18 cellular contexts compared by ENCODE assay signal in the genomic region with DNA sequence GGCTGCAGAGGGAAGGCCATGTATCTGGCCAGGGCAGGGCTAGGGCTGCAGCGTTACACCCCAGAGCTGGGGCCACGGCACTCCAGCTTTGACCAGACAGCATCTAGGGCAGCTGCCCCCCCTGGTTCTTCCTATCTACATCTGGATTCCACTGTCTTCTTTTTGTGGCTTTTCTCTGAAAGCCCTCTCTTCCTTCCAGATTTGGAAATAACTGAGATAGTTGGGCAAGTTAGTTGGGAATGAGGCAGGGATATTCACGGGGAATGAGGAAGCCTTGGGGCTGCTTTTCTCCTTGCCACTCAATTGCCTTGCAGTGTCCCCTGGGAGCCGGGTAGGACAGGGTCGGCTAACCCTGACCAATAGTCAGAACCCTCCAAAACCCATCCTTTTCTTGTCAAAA. TPM values are rescaled to one million over a fixed set of nuclear protein-coding genes. Genes with fewer than 3 reads are reported as not detected.
DNase-seq lines count a peak whose midpoint lies in the region; ATAC-seq, FAIRE-seq and TF ChIP-seq lines count a peak whose summit lies in the region.
"Had no signal": no experiment of that assay in that cellular context is flagged by ENCODE, and none has a peak within 500 bp of the region (broad histone marks: within the 10 kb centered on the region; RNA-seq: fewer than 3 reads in every experiment).

No MANE protein-coding gene starts in this region.

- H2AFZ ChIP-seq in H1 (ENCODE audit: low read length) = no peak overlapping the region

- WGBS in H1 (ENCODE audit: extremely low coverage in 1 of 2, insufficient coverage in 1 of 2, insufficient read length in 1 of 2, insufficient replicate concordance in 2 of 2, low coverage in 1 of 2, low lambda C conversion rate in 2 of 2, missing lambda C conversion rate in 1 of 2), 2 experiments = 93% methylated on average over 5 of the region's 5 CpGs; no CpG with 5 or more reads in 1 of the 2 experiments

- H3K9me3 ChIP-seq in H1 (ENCODE audit: insufficient read depth in 2 of 2, low read depth in 1 of 2, low read length in 1 of 2) (no peaks in the 10 kb centered on the region), subcutaneous abdominal adipose tissue (ENCODE audit: control insufficient read depth in 5 of 5, low read length in 5 of 5) (no peaks in the 10 kb centered on the region)
- H3K9me3 ChIP-seq: SJSA1 had no signal

- no peaks in the 10 kb centered on the region for H3K27me3 Mint-ChIP-seq in nephron progenitor cell (ENCODE audit: low read depth, poor library complexity)

- H3K4me1 Mint-ChIP-seq in nephron progenitor cell = peaks cover 45% of the 10 kb centered on the region

- H4K20me1 ChIP-seq in H1 (replicated peaks in 1 of 2; ENCODE audit: control insufficient read depth in 1 of 2, insufficient read depth in 2 of 2, low read length in 2 of 2) = peaks cover 0 to 1% of the 10 kb centered on the region in 2 experiments

- ATAC-seq in GM18498 (IDR thresholded peaks at IDR 0.05; ENCODE audit: unreplicated experiment) (no peak), HG02642 (IDR thresholded peaks at IDR 0.05; ENCODE audit: poor library complexity, unreplicated experiment) (no peak)
- ATAC-seq: GM12878 had no signal

- CTCF ChIA-PET in H1 (lab: Charles Lee; ENCODE audit: partially characterized antibody) = interaction anchor here (0.8 to 9.8 kb wide), 12 partner anchors 8 to 134 kb away, joined by 3 to 170 read pairs (median 10); no protein-coding TSS in a partner anchor

- H3K4me1 ChIP-seq in H1 (replicated peaks in 1 of 4; ENCODE audit: control insufficient read depth in 3 of 4, insufficient read depth in 4 of 4, low read length in 3 of 4) = peaks cover 0 to 5% (median 2%) of the 10 kb centered on the region in 4 experiments; a peak in 3 of 7 replicates
- H3K4me1 ChIP-seq in subcutaneous abdominal adipose tissue (ENCODE audit: control insufficient read depth in 5 of 5, insufficient read depth in 5 of 5, low read length in 5 of 5) = peaks cover 3 to 63% (median 34%) of the 10 kb centered on the region in 5 donors

- no peak for TF ChIP-seq POLR2A in H1 (IDR thresholded peaks at IDR 0.05; ENCODE audit: control extremely low read depth in 1 of 2, low read depth in 2 of 2, low read length in 2 of 2)

- no peak overlapping the region for H4K5ac ChIP-seq in H1 (ENCODE audit: insufficient read length, low read depth, low read length)

- H3K4me3 ChIP-seq in AG10803 (ENCODE audit: low read length) (no peak overlapping the region), H1 (ENCODE audit: extremely low read depth in 1 of 4, insufficient read depth in 2 of 4, low read depth in 3 of 4, low read length in 4 of 4) (no peak overlapping the region), subcutaneous abdominal adipose tissue (ENCODE audit: low read depth in 1 of 5, low read length in 5 of 5) (no peak overlapping the region)
- H3K4me3 ChIP-seq: GM12878, SJSA1 had no signal

- no peak overlapping the region for H2BK20ac ChIP-seq in H1 (ENCODE audit: low read length)

- no peak overlapping the region for H3K27ac ChIP-seq in H1 (ENCODE audit: low read depth, low read length)
- H3K27ac ChIP-seq in subcutaneous abdominal adipose tissue (ENCODE audit: low read depth, low read length) = peak overlapping the region; percentile 84
- H3K27ac ChIP-seq: SJSA1 had no signal

- TF ChIP-seq CTCF in AG10803 (conservative IDR thresholded peaks at IDR 0.05; ENCODE audit: low read length) (no peak), H1 (IDR thresholded peaks at IDR 0.05; ENCODE audit: control extremely low read depth in 1 of 3, insufficient read depth in 1 of 3, low read depth in 1 of 3, low read length in 3 of 3) (no peak), nephron progenitor cell (IDR thresholded peaks at IDR 0.05) (no peak)

- no peak overlapping the region for H4K91ac ChIP-seq in H1 (replicated peaks; ENCODE audit: insufficient read length, low read length)

- H2BK5ac ChIP-seq in H1 (ENCODE audit: low read depth, low read length) = no peak overlapping the region

- H3K4me3 Mint-ChIP-seq in nephron progenitor cell = no peak overlapping the region

- no peaks in the 10 kb centered on the region; the same call in none of the 2 replicates for H3K79me1 ChIP-seq in H1 (ENCODE audit: low read depth, low read length)

- TF ChIP-seq RAD21 in H1 (IDR thresholded peaks at IDR 0.05 in 1 of 2, conservative IDR thresholded peaks at IDR 0.05 in 1 of 2; ENCODE audit: low read depth in 2 of 2, low read length in 2 of 2) = no peak

- no peak overlapping the region for H4K8ac ChIP-seq in H1 (ENCODE audit: extremely low read depth, insufficient read depth, low read length)

- no peaks in the 10 kb centered on the region for H3K9me3 Mint-ChIP-seq in nephron progenitor cell

- no peak overlapping the region for H3K4me2 ChIP-seq in H1 (ENCODE audit: insufficient read depth in 1 of 2, low read depth in 2 of 2, low read length in 2 of 2)

- H3K23ac ChIP-seq in H1 (ENCODE audit: insufficient read length) = no peak overlapping the region

- no peaks in the 10 kb centered on the region for H3K27me3 ChIP-seq in H1 (replicated peaks in 1 of 4; ENCODE audit: control insufficient read depth in 3 of 4, extremely low read depth in 1 of 4, insufficient read depth in 3 of 4, low read length in 3 of 4)
- H3K27me3 ChIP-seq in subcutaneous abdominal adipose tissue (ENCODE audit: control insufficient read depth in 5 of 5, insufficient read depth in 4 of 5, low read length in 5 of 5) = no peaks in the 10 kb centered on the region
- H3K27me3 ChIP-seq: SJSA1 had no signal

- H3K14ac ChIP-seq in H1 (ENCODE audit: insufficient read length) = no peak overlapping the region

- no peaks in the 10 kb centered on the region for H3K36me3 ChIP-seq in H1 (ENCODE audit: control insufficient read depth in 2 of 4, insufficient read depth in 4 of 4, low read length in 3 of 4)
- H3K36me3 ChIP-seq in subcutaneous abdominal adipose tissue (ENCODE audit: control insufficient read depth in 5 of 5, insufficient read depth in 5 of 5, low read length in 5 of 5) = no peaks in the 10 kb centered on the region

- no peaks in the 10 kb centered on the region for H3K23me2 ChIP-seq in H1 (ENCODE audit: low read depth, low read length)

- DNase-seq in AG10803 (ENCODE audit: low read depth) (peak; percentile 53), H1 (ENCODE audit: low read depth in 1 of 2, low spot score in 2 of 2) (no peak), nephron progenitor cell (no peak), NCI-H2029 treated with DMSO at 0.1 percent for 48 hours (lab: John Stamatoyannopoulos, UW) (no peak), HT-29 (ENCODE audit: low spot score) (no peak)
- DNase-seq: C1 segment of cervical spinal cord, DMS79 treated with DMSO at 0.1 percent for 48 hours, GOT3, NCI-H1105 treated with DMSO at 0.1 percent for 48 hours, NCI-H187 treated with DMSO at 0.1 percent for 48 hours, NCI-H526 treated with DMSO at 0.1 percent for 48 hours had no signal

- no peak for FAIRE-seq in H1 (lab: Jason Lieb, UNC)
- FAIRE-seq: G401.6, GM12878, HTR-8/SVneo had no signal

- peaks cover 26% of the 10 kb centered on the region for H3K36me3 Mint-ChIP-seq in nephron progenitor cell (ENCODE audit: low read depth)

- POLR2A ChIA-PET in H1 (lab: Charles Lee; ENCODE audit: partially characterized antibody) = interaction anchor here (1.0 to 2.3 kb wide), 5 partner anchors 14 to 106 kb away, joined by 3 to 8 read pairs (median 4); a partner anchor contains a TSS

- H2AK5ac ChIP-seq in H1 (ENCODE audit: low read depth, low read length) = no peak overlapping the region

- H3K56ac ChIP-seq in H1 (replicated peaks; ENCODE audit: insufficient read length, low read depth, low read length) = no peak overlapping the region

- H3K18ac ChIP-seq in H1 (ENCODE audit: extremely low read depth, low read length) = no peak overlapping the region

- H3K4ac ChIP-seq in H1 (replicated peaks; ENCODE audit: insufficient read length, low read depth, low read length) = peak overlapping the region; percentile 33

- no peak for TF ChIP-seq EP300 in H1 (IDR thresholded peaks at IDR 0.05; ENCODE audit: borderline replicate concordance in 1 of 2, low read depth in 2 of 2, low read length in 2 of 2)

- peak overlapping the region; percentile 19 for H3K27ac Mint-ChIP-seq in nephron progenitor cell

- 0 out of 4 replicates have a peak, but pooled peaks cover 0 to 4% of the 10 kb centered on the region in 2 experiments for H3K79me2 ChIP-seq in H1 (ENCODE audit: control insufficient read depth in 1 of 2, insufficient read depth in 2 of 2, low read length in 2 of 2)

- no peak overlapping the region for H2BK15ac ChIP-seq in H1 (ENCODE audit: low read length)

- H2BK12ac ChIP-seq in H1 (ENCODE audit: low read depth, low read length) = no peak overlapping the region

- H3K9ac ChIP-seq in H1 (replicated peaks in 1 of 4; ENCODE audit: extremely low read depth in 1 of 4, low read depth in 3 of 4, low read length in 3 of 4) (no peak overlapping the region), subcutaneous abdominal adipose tissue (ENCODE audit: low read length in 5 of 5) (no peak overlapping the region)

- H2BK120ac ChIP-seq in H1 (replicated peaks; ENCODE audit: low read depth, low read length) = no peak overlapping the region

TF ChIP-seq in H1, 55 proteins besides CTCF, POLR2A, EP300 and RAD21:
- TF ChIP-seq, protein P1, sequence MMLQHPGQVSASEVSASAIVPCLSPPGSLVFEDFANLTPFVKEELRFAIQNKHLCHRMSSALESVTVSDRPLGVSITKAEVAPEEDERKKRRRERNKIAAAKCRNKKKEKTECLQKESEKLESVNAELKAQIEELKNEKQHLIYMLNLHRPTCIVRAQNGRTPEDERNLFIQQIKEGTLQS (IDR thresholded peaks at IDR 0.05; ENCODE audit: insufficient read depth, low read depth, low read length) = no peak
- no peak for TF ChIP-seq CTBP2 (IDR thresholded peaks at IDR 0.05; ENCODE audit: borderline replicate concordance, insufficient read depth, insufficient read length, low read length)
- TF ChIP-seq, protein P2, sequence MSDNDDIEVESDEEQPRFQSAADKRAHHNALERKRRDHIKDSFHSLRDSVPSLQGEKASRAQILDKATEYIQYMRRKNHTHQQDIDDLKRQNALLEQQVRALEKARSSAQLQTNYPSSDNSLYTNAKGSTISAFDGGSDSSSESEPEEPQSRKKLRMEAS (IDR thresholded peaks at IDR 0.05) = no peak
- TF ChIP-seq SIN3A (conservative IDR thresholded peaks at IDR 0.05 in 1 of 2, IDR thresholded peaks at IDR 0.05 in 1 of 2; ENCODE audit: low read depth in 1 of 2, low read length in 2 of 2) = no peak
- no peak for TF ChIP-seq RBBP5 (IDR thresholded peaks at IDR 0.05; ENCODE audit: borderline replicate concordance, low read depth, low read length)

RNA-seq across cellular contexts. Expression of a gene that starts 26.8 kb away (rescaled TPM):
- total RNA-seq in H1 (2021; fragmentation: NEBNext Ultra II Directional; extraction: Animal tissue kit (Norgen Biotek cat#: 25700)) = 20.8 and 24.1 TPM in 2 replicates
- polyA plus RNA-seq in H1 (2011; rRNA removed) = 9.9 and 11.5 TPM in 2 replicates
- polyA plus RNA-seq in H1 (2011; cell fraction: cytosol; rRNA removed) = 15.4 TPM
- 16.9 TPM for polyA plus RNA-seq in H1 (2011; cell fraction: nucleus; rRNA removed)
- polyA plus RNA-seq in H1 (2012, experiment 1 of 2) = 10.4 to 16.3 TPM (median 14.3 TPM) in 4 replicates
- polyA plus RNA-seq in H1 (2012, experiment 2 of 2) = 2.0 TPM
- polyA plus RNA-seq in H1 (2013, experiment 1 of 2) = 15.4 TPM
- polyA plus RNA-seq in H1 (2013, experiment 2 of 2) = 16.5 TPM
- 58.8 and 90.8 TPM in 2 replicates for polyA minus RNA-seq in H1 (2011; rRNA and poly(A)+ RNA removed)
- polyA minus RNA-seq in H1 (2011; cell fraction: cytosol; rRNA and poly(A)+ RNA removed) = 13.3 TPM
- polyA minus RNA-seq in H1 (2011; cell fraction: nucleus; rRNA and poly(A)+ RNA removed) = 17.5 TPM
- total RNA-seq in HT-29 (2014; rRNA removed; shearing (Covaris generic)) = not detected in 2 replicates

Comparison
In these comparisons a context has a peak if more than half of its experiments do, and no peak if none do; other contexts are left out.
1. RNA of a gene that starts 26.8 kb away (total RNA-seq): 20.8 to 24.1 TPM in H1; not detected in HT-29; every median in the first group is over 10 times any median in the second.